ENCODE assay signal across 28 cellular contexts in genomic region chr9:1201262-1201661, GRCh38.
"Had no signal": no experiment of that assay in that cellular context is flagged by ENCODE, and none has a peak within 500 bp of the region (broad histone marks: within the 10 kb centered on the region; RNA-seq: fewer than 3 reads in every experiment).

No MANE protein-coding gene starts in this region.

- H3K9me3 ChIP-seq: ascending aorta, MG63 had no signal

- ATAC-seq: activated CD8-positive, alpha-beta T cell treated with anti-CD3 and anti-CD28 coated beads for 36 hours; activated T-cell treated with anti-CD3 and anti-CD28 coated beads, Interleukin-2, amount 50 U/mL, for 72 hours; Panc1 had no signal

- H3K4me1 ChIP-seq: ascending aorta had no signal

- H3K27ac ChIP-seq: ascending aorta, cardiac muscle cell had no signal

- H3K27me3 ChIP-seq: ascending aorta, cardiac muscle cell, MG63 had no signal

- H3K36me3 ChIP-seq: ascending aorta, cardiac muscle cell, MG63 had no signal

- H3K4me3 ChIP-seq: ascending aorta, cardiac muscle cell, MG63 had no signal

- DNase-seq: activated CD4-positive, alpha-beta T cell treated with anti-CD3 and anti-CD28 coated beads, Interleukin-2, amount 10 ng/mL, durations not matched to agents 24 days and 14 days; activated CD4-positive, alpha-beta T cell treated with anti-CD3 and anti-CD28 coated beads, Interleukin-2, amount 50 U/mL, for 4 hours; activated CD8-positive, alpha-beta T cell treated with anti-CD3 and anti-CD28 coated beads for 36 hours; activated gamma-delta T cell; activated naive CD4-positive, alpha-beta T cell treated with Interleukin-2 at 50 U/mL for 16 hours; activated naive CD8-positive, alpha-beta T cell treated with anti-CD3 and anti-CD28 coated beads, Interleukin-2, amount 10 ng/mL, durations not matched to agents 7 days and 5 days; activated T-cell treated with anti-CD3 and anti-CD28 coated beads, Interleukin-2, amount 50 U/mL, for 1 hour; activated T-cell treated with anti-CD3 and anti-CD28 coated beads, Interleukin-2, amount 50 U/mL, for 72 hours; amygdala; Kasumi-1; KG1; MG63; NCI-H1048; NCI-H1105 treated with DMSO at 0.1 percent for 48 hours; NCI-H1436; NCI-H1694; NCI-H1930; NCI-H2081 treated with DMSO at 0.1 percent for 48 hours; NCI-H226; NCI-H446 treated with DMSO at 0.1 percent for 48 hours; NCI-H524 treated with DMSO at 0.1 percent for 48 hours; SW 1271; T-helper 1 cell; T-helper 2 cell; T-helper 9 cell had no signal
